2 cellular contexts compared by ENCODE assay signal in the genomic region with DNA sequence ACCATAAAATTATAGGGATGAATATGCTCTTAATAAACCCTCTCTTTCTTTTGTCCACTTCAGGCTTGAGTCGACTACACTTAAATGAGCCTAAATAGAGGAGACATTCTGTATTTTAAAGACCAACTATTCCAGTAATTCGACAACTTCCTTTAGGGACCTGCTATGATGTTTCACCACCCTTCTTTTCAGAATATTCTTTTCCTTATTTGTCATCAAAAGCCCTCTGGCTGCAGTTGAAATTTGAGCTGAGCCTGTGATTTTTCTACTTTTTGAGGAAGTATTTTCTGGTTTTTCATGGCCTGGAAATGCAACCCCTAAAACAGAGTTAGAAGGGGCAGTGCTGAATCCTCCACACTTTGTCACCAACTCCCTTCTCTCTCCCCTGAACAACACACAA.
TF ChIP-seq lines count a peak whose summit lies in the region.

No MANE protein-coding gene starts in this region.

TF ChIP-seq in IMR-90, 13 proteins besides CTCF, POLR2A, EP300 and RAD21:
- TF ChIP-seq CHD1 (IDR thresholded peaks at IDR 0.05; ENCODE audit: low read depth, low read length) (no peak), MAZ (IDR thresholded peaks at IDR 0.05; ENCODE audit: borderline replicate concordance, low read depth, low read length) (no peak), RCOR1 (IDR thresholded peaks at IDR 0.05; ENCODE audit: insufficient replicate concordance, low read length) (no peak), RFX5 (IDR thresholded peaks at IDR 0.05; ENCODE audit: low read depth, low read length) (no peak), NFE2L2 (IDR thresholded peaks at IDR 0.05; ENCODE audit: low read depth, low read length) (no peak)

TF ChIP-seq in HepG2, 621 proteins besides CTCF, POLR2A, EP300 and RAD21:
- TF ChIP-seq AKAP8 (CRISPR knock-in tag; IDR thresholded peaks at IDR 0.05) = no peak
